15 cellular contexts compared by ENCODE assay signal in genomic region chr7:44665531-44666213, GRCh38. TPM values are rescaled to one million over a fixed set of nuclear protein-coding genes. Genes with fewer than 3 reads are reported as not detected.
DNase-seq lines count a peak whose midpoint lies in the region; ATAC-seq, FAIRE-seq and TF ChIP-seq lines count a peak whose summit lies in the region.
"Had no signal": no experiment of that assay in that cellular context is flagged by ENCODE, and none has a peak within 500 bp of the region (broad histone marks: within the 10 kb centered on the region; RNA-seq: fewer than 3 reads in every experiment).

No MANE protein-coding gene starts in this region.

- no peak for ATAC-seq in HG02571 (IDR thresholded peaks at IDR 0.05; ENCODE audit: unreplicated experiment)

- H3K36me3 ChIP-seq in breast epithelium (no peaks in the 10 kb centered on the region), keratinocyte (ENCODE audit: control insufficient read depth in 2 of 2, extremely low read depth in 1 of 2, insufficient read depth in 2 of 2, low read length in 2 of 2) (peaks cover 18 to 19% of the 10 kb centered on the region in 2 experiments), thyroid gland (peaks cover 3 to 20% of the 10 kb centered on the region in 2 donors)

- BruUV-seq in MCF 10A (replicated peaks; lab: Mats Ljungman, UMichigan) = no TSS peak

- peak overlapping the region; percentile 69 for H3K27ac Mint-ChIP-seq in MCF 10A (ENCODE audit: low read depth, unreplicated experiment)

- CTCF ChIA-PET in MCF 10A (lab: Yijun Ruan, JAX) = no interaction called here

- H3K9me1 ChIP-seq in keratinocyte (ENCODE audit: control insufficient read depth, extremely low read depth, insufficient read depth, low read length) = no peaks in the 10 kb centered on the region

- intact Hi-C loops in MCF 10A (cut with micrococcal nuclease) = no loop called here
- intact Hi-C loops in breast epithelium (cut with DNase I; ENCODE audit: low total_unique reads) = no loop called here
- intact Hi-C loops in thyroid gland (cut with DNase I) = no loop called here

- H3K4me2 ChIP-seq in keratinocyte (ENCODE audit: control insufficient read depth, extremely low read depth, insufficient read depth, low read depth, low read length) = no peak overlapping the region

- no peaks in the 10 kb centered on the region for H3K4me1 ChIP-seq in breast epithelium
- peaks cover 9% of the 10 kb centered on the region for H3K4me1 ChIP-seq in keratinocyte (ENCODE audit: control insufficient read depth, extremely low read depth, insufficient read depth, low read length)
- peaks cover 20 to 24% of the 10 kb centered on the region in 2 donors for H3K4me1 ChIP-seq in thyroid gland

- TF ChIP-seq CTCF in MCF 10A (IDR thresholded peaks at IDR 0.05; ENCODE audit: unreplicated experiment) = no peak
- no peak for TF ChIP-seq CTCF in breast epithelium (IDR thresholded peaks at IDR 0.05)
- no peak for TF ChIP-seq CTCF in cardiac fibroblast (IDR thresholded peaks at IDR 0.05; ENCODE audit: low read depth, low read length)
- TF ChIP-seq CTCF in keratinocyte (optimal IDR thresholded peaks at IDR 0.05 in 1 of 3, IDR thresholded peaks at IDR 0.05 in 1 of 3, conservative IDR thresholded peaks at IDR 0.05 in 1 of 3; ENCODE audit: extremely low read depth in 1 of 3, insufficient read depth in 2 of 3, low read length in 3 of 3) = no peak
- TF ChIP-seq CTCF in thyroid gland (IDR thresholded peaks at IDR 0.05) = no peak

- H3K9ac ChIP-seq in keratinocyte (ENCODE audit: control insufficient read depth, extremely low read depth, insufficient read depth, low read length) = no peak overlapping the region

- no peak overlapping the region for H3K27ac ChIP-seq in breast epithelium
- no peak overlapping the region for H3K27ac ChIP-seq in keratinocyte (ENCODE audit: control insufficient read depth, insufficient read depth, low read length)
- H3K27ac ChIP-seq in thyroid gland = peak overlapping the region; percentile 46 to 81 (median 73)

- 54 to 55% methylated on average over 9 of the region's 9 CpGs for WGBS in thyroid gland, 2 donors

- H3K27me3 Mint-ChIP-seq in MCF 10A (ENCODE audit: insufficient read depth, unreplicated experiment) = no peaks in the 10 kb centered on the region

- H2AFZ ChIP-seq in keratinocyte (ENCODE audit: control insufficient read depth, low read length) = no peak overlapping the region

- no peak overlapping the region for H3K4me3 Mint-ChIP-seq in MCF 10A (ENCODE audit: unreplicated experiment)

- DNase-seq in MCF 10A (ENCODE audit: unreplicated experiment) (peak; percentile 16), breast epithelium (ENCODE audit: low spot score in 2 of 2) (no peak), cardiac fibroblast (ENCODE audit: low read depth in 2 of 2) (peak; percentile 83 to 88), keratinocyte (ENCODE audit: low read depth, low spot score) (no peak), thyroid gland (peak; percentile 16 to 39), SIG-M5 (lab: John Stamatoyannopoulos, UW) (no peak), DMS 273 treated with DMSO at 0.1 percent for 48 hours (lab: John Stamatoyannopoulos, UW) (no peak)
- DNase-seq: ACHN; activated CD4-positive, alpha-beta T cell treated with anti-CD3 and anti-CD28 coated beads for 4 hours; H7; Kasumi-1; posterior cingulate gyrus; SHP77 treated with DMSO at 0.1 percent for 48 hours had no signal

- H3K9me3 ChIP-seq in breast epithelium (peaks cover 7 to 13% of the 10 kb centered on the region in 2 donors), keratinocyte (ENCODE audit: control insufficient read depth, low read depth, low read length) (peaks cover 2% of the 10 kb centered on the region), thyroid gland (no peaks in the 10 kb centered on the region)

- peaks cover 75% of the 10 kb centered on the region for H3K36me3 Mint-ChIP-seq in MCF 10A (ENCODE audit: insufficient read depth, unreplicated experiment)

- no peaks in the 10 kb centered on the region for H3K27me3 ChIP-seq in breast epithelium
- H3K27me3 ChIP-seq in keratinocyte (ENCODE audit: control insufficient read depth, extremely low read depth, insufficient read depth, low read length) = no peaks in the 10 kb centered on the region
- no peaks in the 10 kb centered on the region for H3K27me3 ChIP-seq in thyroid gland

- TF ChIP-seq POLR2A in breast epithelium (IDR thresholded peaks at IDR 0.05) = no peak
- no peak for TF ChIP-seq POLR2A in thyroid gland (IDR thresholded peaks at IDR 0.05)

- dilution Hi-C loops in keratinocyte (cut with MboI; ENCODE audit: extremely low pct_ligation_motif_present, low sequenced_read_pairs) = no loop called here

- no peaks in the 10 kb centered on the region for H4K20me1 ChIP-seq in keratinocyte (ENCODE audit: control insufficient read depth, extremely low read depth, insufficient read depth, low read length)

- H3K9me3 Mint-ChIP-seq in MCF 10A (ENCODE audit: unreplicated experiment) = peaks cover 8% of the 10 kb centered on the region

- POLR2A ChIA-PET in MCF 10A (lab: Yijun Ruan, JAX) = interaction anchor here (0.7 to 2.5 kb wide), 7 partner anchors 10 to 84 kb away, joined by 3 to 13 read pairs (median 6); partner anchors contain the start of gene OGDH

- peaks cover 14% of the 10 kb centered on the region for H3K4me1 Mint-ChIP-seq in MCF 10A (ENCODE audit: insufficient read depth, unreplicated experiment)

- H3K4me3 ChIP-seq in breast epithelium = no peak overlapping the region
- no peak overlapping the region for H3K4me3 ChIP-seq in cardiac fibroblast (replicated peaks in 1 of 2; ENCODE audit: low read depth in 2 of 2, low read length in 2 of 2)
- H3K4me3 ChIP-seq in keratinocyte (ENCODE audit: control insufficient read depth in 2 of 3, extremely low read depth in 1 of 3, insufficient read depth in 2 of 3, low read depth in 1 of 3, low read length in 3 of 3) = no peak overlapping the region
- no peak overlapping the region for H3K4me3 ChIP-seq in thyroid gland (replicated peaks in 1 of 3)

- no peaks in the 10 kb centered on the region for H3K79me2 ChIP-seq in keratinocyte (ENCODE audit: control insufficient read depth, insufficient read depth, low read length)

- FAIRE-seq in keratinocyte (lab: Jason Lieb, UNC) = peak; percentile 79
- FAIRE-seq: G401.6 had no signal

RNA-seq across cellular contexts. Expression of gene OGDH, which starts 59.2 kb away (rescaled TPM):
- total RNA-seq in MCF 10A (2022) (75.1 and 91.1 TPM in 2 replicates), breast epithelium (10 to 100 TPM; 45.7 to 67.5 (median 46.2) TPM), thyroid gland (100 to 1,000 TPM; 108 to 325 (median 201) TPM)
- polyA plus RNA-seq in keratinocyte = 34.4 to 79.9 TPM (median 46.4 TPM) in 3 replicates
- 37.6 TPM for polyA plus RNA-seq in keratinocyte (2011; ENCODE audit: low read depth)
- polyA plus RNA-seq in keratinocyte (2011; cell fraction: cytosol; rRNA removed) = 53.1 and 67.3 TPM in 2 replicates
- 137 and 149 TPM in 2 replicates for polyA plus RNA-seq in keratinocyte (2011; cell fraction: nucleus; rRNA removed)
- polyA plus RNA-seq in keratinocyte (2012; ENCODE audit: low replicate concordance) = 74.3 and 78.0 TPM in 2 replicates
- 119 to 232 TPM (median 133 TPM) in 3 replicates for polyA minus RNA-seq in keratinocyte
- 96.3 TPM for polyA minus RNA-seq in keratinocyte (2011; cell fraction: cytosol; rRNA and poly(A)+ RNA removed)
- 138 and 184 TPM in 2 replicates for polyA minus RNA-seq in keratinocyte (2011; cell fraction: nucleus; rRNA and poly(A)+ RNA removed)

Comparison
In these comparisons a context has a peak if more than half of its experiments do, and no peak if none do; other contexts are left out.
1. DNase-seq: peak in MCF 10A (single experiment), cardiac fibroblast (2 of 2) and thyroid gland (2 of 2); none in breast epithelium (0 of 2), keratinocyte (single experiment), SIG-M5 (single experiment) and DMS 273 treated with DMSO at 0.1 percent for 48 hours (single experiment).
2. H3K27ac ChIP-seq: peak in thyroid gland (3 of 3); none in breast epithelium (0 of 2) and keratinocyte (single experiment).